In the genomic region with DNA sequence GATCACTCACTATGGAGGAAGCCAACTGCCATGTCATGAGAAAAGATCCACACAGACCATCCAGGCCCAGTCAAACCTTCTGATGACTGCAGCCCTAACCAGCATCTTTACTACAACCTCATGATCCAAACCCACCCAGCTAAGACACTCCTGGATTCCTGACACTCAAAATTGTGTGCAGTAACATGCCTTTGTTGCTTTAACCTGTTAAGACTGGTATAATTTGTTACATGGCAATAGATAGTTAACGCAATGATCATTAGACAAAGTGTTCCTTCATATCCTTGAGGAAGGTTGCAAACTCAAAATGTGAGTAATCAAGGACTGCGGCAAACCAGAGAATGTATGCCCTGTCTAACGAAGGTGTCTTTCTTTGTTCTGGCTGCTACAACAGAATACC, we compare ENCODE assay signal across 25 cellular contexts. TPM values are rescaled to one million over a fixed set of nuclear protein-coding genes. Genes with fewer than 3 reads are reported as not detected.
"Had no signal": no experiment of that assay in that cellular context is flagged by ENCODE, and none has a peak within 500 bp of the region (broad histone marks: within the 10 kb centered on the region; RNA-seq: fewer than 3 reads in every experiment).

No MANE protein-coding gene starts in this region.

- H3K36me3 ChIP-seq: esophagus squamous epithelium, gastroesophageal sphincter, heart left ventricle, left lung, lower lobe of right lung had no signal

- H3K27ac ChIP-seq: coronary artery, dorsolateral prefrontal cortex, epithelial cell of prostate, esophagus squamous epithelium, heart left ventricle, hepatocyte, left lung, lower lobe of right lung had no signal

- H3K4me1 Mint-ChIP-seq: immature natural killer cell, naive B cell had no signal

- H3K9me3 ChIP-seq: esophagus squamous epithelium, gastroesophageal sphincter, heart left ventricle, left lung, lower lobe of right lung, mucosa of descending colon had no signal

- DNase-seq: dorsolateral prefrontal cortex; effector CD4-positive, alpha-beta T cell; effector memory CD4-positive, alpha-beta T cell; esophagus squamous epithelium; foreskin fibroblast; heart left ventricle; hypothalamus; immature natural killer cell; islet precursor cell; left cardiac atrium; left lung; left ventricle myocardium superior; lower lobe of right lung; naive B cell had no signal

- H3K79me2 ChIP-seq: hepatocyte had no signal

- FAIRE-seq: colon, endothelial cell of umbilical vein, frontal cortex had no signal

- H3K4me3 Mint-ChIP-seq: immature natural killer cell, memory B cell, mesothelial cell of epicardium, naive B cell had no signal

- H3K4me3 ChIP-seq: coronary artery, dorsolateral prefrontal cortex, esophagus squamous epithelium, gastroesophageal sphincter, heart left ventricle, hepatocyte, left lung, lower lobe of right lung, mucosa of descending colon had no signal

- H2AFZ ChIP-seq: hepatocyte had no signal

- ATAC-seq: esophagus mucosa, gastroesophageal sphincter, heart left ventricle, left cardiac atrium, left lung, left ventricle myocardium superior, lower lobe of right lung, mucosa of descending colon had no signal

- H3K27me3 ChIP-seq: dorsolateral prefrontal cortex, gastroesophageal sphincter, heart left ventricle, hepatocyte had no signal

- H3K4me2 ChIP-seq: hepatocyte had no signal

- H3K27ac Mint-ChIP-seq: immature natural killer cell, memory B cell, mesothelial cell of epicardium had no signal

- H3K9me3 Mint-ChIP-seq: immature natural killer cell, memory B cell, mesothelial cell of epicardium had no signal

RNA-seq across cellular contexts. Expression of a gene that starts 47.1 kb away (rescaled TPM):
- total RNA-seq: endothelial cell of umbilical vein had no signal
